Comparison of ENCODE assay signal across 18 cellular contexts in genomic region chr16:1642148-1642547, GRCh38. TPM values are rescaled to one million over a fixed set of nuclear protein-coding genes. Genes with fewer than 3 reads are reported as not detected.
DNase-seq lines count a peak whose midpoint lies in the region; TF ChIP-seq lines count a peak whose summit lies in the region.
"Had no signal": no experiment of that assay in that cellular context is flagged by ENCODE, and none has a peak within 500 bp of the region (broad histone marks: within the 10 kb centered on the region; RNA-seq: fewer than 3 reads in every experiment).

No MANE protein-coding gene starts in this region.

- peaks cover 8% of the 10 kb centered on the region for H3K79me2 ChIP-seq in mammary epithelial cell (ENCODE audit: insufficient read depth, low read length)

- no peaks in the 10 kb centered on the region for H3K27me3 ChIP-seq in skeletal muscle tissue (ENCODE audit: control insufficient read depth in 3 of 3, insufficient read depth in 3 of 3, low read length in 3 of 3)
- no peaks in the 10 kb centered on the region for H3K27me3 ChIP-seq in mammary epithelial cell (ENCODE audit: insufficient read depth, low read length)
- H3K27me3 ChIP-seq: sigmoid colon had no signal

- CTCF ChIA-PET in mammary epithelial cell (lab: Charles Lee; ENCODE audit: low non-redundant PET): no interaction called here

- H3K4me2 ChIP-seq in mammary epithelial cell (ENCODE audit: insufficient read depth, low read depth, low read length): no peak overlapping the region

- peaks cover 4% of the 10 kb centered on the region for H4K20me1 ChIP-seq in mammary epithelial cell (ENCODE audit: insufficient read depth, low read length)

- no peak overlapping the region for H3K4me3 ChIP-seq in LNCaP clone FGC (ENCODE audit: low read depth, low read length)
- peak overlapping the region in 1 of 3 donors; percentile 17 for H3K4me3 ChIP-seq in skeletal muscle tissue (ENCODE audit: low read length in 3 of 3)
- H3K4me3 ChIP-seq in mammary epithelial cell (replicated peaks in 1 of 3; ENCODE audit: insufficient read depth in 1 of 3, low read depth in 2 of 3, low read length in 3 of 3): no peak overlapping the region
- H3K4me3 ChIP-seq: sigmoid colon had no signal

- no peak overlapping the region for H2AFZ ChIP-seq in mammary epithelial cell (ENCODE audit: low read depth, low read length)

- H3K36me3 ChIP-seq in skeletal muscle tissue (ENCODE audit: control insufficient read depth in 3 of 3, insufficient read depth in 3 of 3, low read length in 3 of 3): peaks cover 36 to 60% (median 47%) of the 10 kb centered on the region in 3 donors
- H3K36me3 ChIP-seq in mammary epithelial cell (ENCODE audit: insufficient read depth, low read length): peaks cover 15% of the 10 kb centered on the region

- in situ Hi-C loops in mammary epithelial cell (cut with MboI; ENCODE audit: low sequenced_read_pairs in 2 of 2): no loop called here

- H3K9me3 ChIP-seq in skeletal muscle tissue (ENCODE audit: control insufficient read depth in 3 of 3, low read length in 3 of 3) (no peaks in the 10 kb centered on the region), mammary epithelial cell (replicated peaks; ENCODE audit: insufficient read depth, low read length) (no peaks in the 10 kb centered on the region)
- H3K9me3 ChIP-seq: sigmoid colon had no signal

- DNase-seq in LNCaP clone FGC (ENCODE audit: low read depth) (peak; percentile 70), medulla oblongata (ENCODE audit: extremely low spot score) (peak; percentile 81), DMS 273 treated with DMSO at 0.1 percent for 48 hours (lab: John Stamatoyannopoulos, UW) (no peak), mammary epithelial cell (no peak), CD1c-positive myeloid dendritic cell (ENCODE audit: extremely low spot score) (no peak)
- DNase-seq: activated CD4-positive, alpha-beta T cell treated with anti-CD3 and anti-CD28 coated beads, Interleukin-2, amount 10 ng/mL, durations not matched to agents 7 days and 5 days; activated gamma-delta T cell; H7; left colon; NCI-H1436; NCI-H2171; NCI-H69; sigmoid colon; stimulated activated CD4-positive, alpha-beta T cell treated with anti-CD3 and anti-CD28 coated beads, Interleukin-1b, Interleukin-23, amount 100 ng/mL, for 48 hours; stimulated activated naive CD4-positive, alpha-beta T cell treated with Interleukin-2 at 50 U/mL for 16 hours; trophoblast cell had no signal

- no peak overlapping the region for H3K9ac ChIP-seq in skeletal muscle tissue (ENCODE audit: low read depth in 1 of 3, low read length in 3 of 3)
- H3K9ac ChIP-seq in mammary epithelial cell (ENCODE audit: insufficient read depth, low read length): no peak overlapping the region

- intact Hi-C loops in mammary epithelial cell (cut with micrococcal nuclease): no loop called here

- peak overlapping the region; percentile 80 for H3K27ac ChIP-seq in cingulate gyrus (ENCODE audit: low read depth, low read length)
- H3K27ac ChIP-seq in skeletal muscle tissue (ENCODE audit: low read depth, low read length): peak overlapping the region; percentile 34
- H3K27ac ChIP-seq in mammary epithelial cell (ENCODE audit: insufficient read depth, low read depth, low read length): no peak overlapping the region
- H3K27ac ChIP-seq: sigmoid colon had no signal

- no TSS peak for BruUV-seq in mammary epithelial cell (replicated peaks; lab: Mats Ljungman, UMichigan)

- H3K4me1 ChIP-seq in skeletal muscle tissue (ENCODE audit: control insufficient read depth in 3 of 3, insufficient read depth in 3 of 3, low read length in 3 of 3) (peaks cover 26 to 43% (median 35%) of the 10 kb centered on the region in 3 donors), mammary epithelial cell (ENCODE audit: insufficient read depth, low read length) (peaks cover 11% of the 10 kb centered on the region)
- H3K4me1 ChIP-seq: sigmoid colon had no signal

- TF ChIP-seq CTCF in LNCaP clone FGC (IDR thresholded peaks at IDR 0.05; ENCODE audit: control insufficient read depth, extremely low read depth, insufficient read depth): no peak
- TF ChIP-seq CTCF in mammary epithelial cell (conservative IDR thresholded peaks at IDR 0.05 in 1 of 2, IDR thresholded peaks at IDR 0.05 in 1 of 2; ENCODE audit: extremely low read depth in 1 of 2, insufficient read depth in 1 of 2, low read depth in 1 of 2, low read length in 2 of 2): no peak

- 96% methylated on average over 5 of the region's 5 CpGs for WGBS in mammary epithelial cell (ENCODE audit: low coverage, missing lambda C conversion rate)

- dilution Hi-C loops in mammary epithelial cell (cut with HindIII; ENCODE audit: low sequenced_read_pairs): no loop called here

RNA-seq across cellular contexts. Expression of gene CRAMP1, which starts 30.0 kb away (rescaled TPM):
- 5.2 TPM for total RNA-seq in skeletal muscle tissue
- 10 to 100 TPM in 1 of 2 donors, 1 to 10 TPM in 1; 8.7 to 16.7 TPM for total RNA-seq in mammary epithelial cell
- 7.2 TPM for polyA plus RNA-seq in mammary epithelial cell
- polyA minus RNA-seq in mammary epithelial cell: 16.3 TPM

RNA-seq across cellular contexts. Expression of gene IFT140, which starts 30.3 kb away (rescaled TPM):
- total RNA-seq in skeletal muscle tissue (17.2 TPM), mammary epithelial cell (10 to 100 TPM; 16.6 to 22.0 TPM)
- polyA plus RNA-seq in mammary epithelial cell: 4.7 TPM
- 7.3 TPM for polyA minus RNA-seq in mammary epithelial cell

RNA-seq across cellular contexts. Expression of gene JPT2, which starts 35.9 kb away (rescaled TPM):
- 22.4 TPM for total RNA-seq in skeletal muscle tissue
- total RNA-seq in mammary epithelial cell: 100 to 1,000 TPM in 1 of 2 donors, 10 to 100 TPM in 1; 53.0 to 117 TPM
- polyA plus RNA-seq in mammary epithelial cell: 104 TPM
- 177 TPM for polyA minus RNA-seq in mammary epithelial cell

Comparison
In these comparisons a context has a peak if more than half of its experiments do, and no peak if none do; other contexts are left out.
1. DNase-seq: peak in LNCaP clone FGC (single experiment) and medulla oblongata (single experiment); none in DMS 273 treated with DMSO at 0.1 percent for 48 hours (single experiment), mammary epithelial cell (single experiment) and CD1c-positive myeloid dendritic cell (single experiment).